9 cellular contexts compared by ENCODE assay signal in genomic region chr2:37195862-37196319, GRCh38. TPM values are rescaled to one million over a fixed set of nuclear protein-coding genes. Genes with fewer than 3 reads are reported as not detected.
A peak's percentile ranks its signal among the peaks of the same experiment; 100 is the strongest.
DNase-seq lines count a peak whose midpoint lies in the region; ATAC-seq, FAIRE-seq and TF ChIP-seq lines count a peak whose summit lies in the region.
"Not testable (repeated sequence)": the region's sequence is repeated elsewhere in the genome, so short reads cannot be mapped to it uniquely, and the experiment has no call there.
"Had no signal": no experiment of that assay in that cellular context is flagged by ENCODE, and none has a peak within 500 bp of the region (broad histone marks: within the 10 kb centered on the region; RNA-seq: fewer than 3 reads in every experiment).

No MANE protein-coding gene starts in this region.

- not testable (repeated sequence) for FAIRE-seq in bronchial epithelial cell (lab: Jason Lieb, UNC)

- H3K36me3 ChIP-seq in bronchial epithelial cell (ENCODE audit: control insufficient read depth, insufficient read depth, low read length); skeletal muscle satellite cell (ENCODE audit: insufficient read depth, low read length): not testable (repeated sequence)
- H3K36me3 ChIP-seq in gastroesophageal sphincter, result peaks cover 0 to 14% of the 10 kb centered on the region in 2 donors
- peaks cover 11% of the 10 kb centered on the region for H3K36me3 ChIP-seq in mesodermal cell (ENCODE audit: control insufficient read depth, insufficient read depth, low read length)

- H3K4me3 Mint-ChIP-seq in activated CD8-positive, alpha-beta T cell treated with anti-CD3 and anti-CD28 coated beads for 36 hours, result peak overlapping the region; percentile 96

- POLR2A ChIA-PET in activated CD8-positive, alpha-beta T cell treated with anti-CD3 and anti-CD28 coated beads for 36 hours (lab: Charles Lee), result not testable (repeated sequence)

- not testable (repeated sequence) for TF ChIP-seq POLR2A in NB4 (IDR thresholded peaks at IDR 0.05; ENCODE audit: extremely low read depth, insufficient read length); gastroesophageal sphincter (IDR thresholded peaks at IDR 0.05)

- not testable (repeated sequence) for TF ChIP-seq EP300 in gastroesophageal sphincter (IDR thresholded peaks at IDR 0.05)

- WGBS in gastroesophageal sphincter (ENCODE audit: low coverage in 1 of 2), 2 donors, result 40 to 72% methylated on average over 4 to 12 of the region's 20 CpGs
- 91 to 96% methylated on average over 16 to 17 of the region's 20 CpGs for WGBS in mesodermal cell (ENCODE audit: insufficient coverage in 2 of 2), 2 experiments

- H3K36me3 Mint-ChIP-seq in activated CD8-positive, alpha-beta T cell treated with anti-CD3 and anti-CD28 coated beads for 36 hours (ENCODE audit: low read depth), result peaks cover 13% of the 10 kb centered on the region

- H3K4me2 ChIP-seq in skeletal muscle satellite cell (ENCODE audit: low read length), result peak overlapping the region; percentile 96

- not testable (repeated sequence) for H3K9me3 ChIP-seq in gastroesophageal sphincter; mesodermal cell (ENCODE audit: control insufficient read depth, low read length); skeletal muscle satellite cell (replicated peaks; ENCODE audit: low read length)

- H3K27me3 Mint-ChIP-seq in activated CD8-positive, alpha-beta T cell treated with anti-CD3 and anti-CD28 coated beads for 36 hours, result not testable (repeated sequence)

- peak overlapping the region; percentile 82 for H3K9ac ChIP-seq in skeletal muscle satellite cell (ENCODE audit: low read depth, low read length)

- H3K4me1 ChIP-seq in gastroesophageal sphincter, result peaks cover 0 to 30% (median 0%) of the 10 kb centered on the region in 3 donors
- not testable (repeated sequence) for H3K4me1 ChIP-seq in mesodermal cell (ENCODE audit: control insufficient read depth, insufficient read depth, low read length, poor library complexity, severe bottlenecking); skeletal muscle satellite cell (ENCODE audit: control insufficient read depth, insufficient read depth, low read length)

- DNase-seq in GM12865 (ENCODE audit: low read depth); NB4 (ENCODE audit: low read depth); activated CD8-positive, alpha-beta T cell treated with anti-CD3 and anti-CD28 coated beads for 36 hours; bronchial epithelial cell (ENCODE audit: low read depth): not testable (repeated sequence)

- H3K27ac Mint-ChIP-seq in activated CD8-positive, alpha-beta T cell treated with anti-CD3 and anti-CD28 coated beads for 36 hours, result peak overlapping the region; percentile 97

- not testable (repeated sequence) for H3K9me3 Mint-ChIP-seq in activated CD8-positive, alpha-beta T cell treated with anti-CD3 and anti-CD28 coated beads for 36 hours

- peaks cover 33% of the 10 kb centered on the region for H3K4me1 Mint-ChIP-seq in activated CD8-positive, alpha-beta T cell treated with anti-CD3 and anti-CD28 coated beads for 36 hours (ENCODE audit: low read depth)

- intact Hi-C loops in activated CD8-positive, alpha-beta T cell treated with anti-CD3 and anti-CD28 coated beads for 36 hours (cut with micrococcal nuclease), result loop anchor here (5.0 kb wide), 1 partner anchor 36 kb away; the partner anchor contains the start of genes CEBPZ and NDUFAF7

- H3K27ac ChIP-seq in gastroesophageal sphincter, result peak overlapping the region; percentile 57 to 95 (median 92)
- not testable (repeated sequence) for H3K27ac ChIP-seq in mesodermal cell (ENCODE audit: low read depth, low read length, severe bottlenecking)

- H3K27me3 ChIP-seq in bronchial epithelial cell (ENCODE audit: control insufficient read depth, insufficient read depth, low read length); gastroesophageal sphincter; skeletal muscle satellite cell (ENCODE audit: control insufficient read depth, insufficient read depth, low read length): not testable (repeated sequence)

- peak; percentile 17 for ATAC-seq in activated CD8-positive, alpha-beta T cell treated with anti-CD3 and anti-CD28 coated beads for 36 hours
- ATAC-seq in gastroesophageal sphincter, result peak; percentile 15

- CTCF ChIA-PET in activated CD8-positive, alpha-beta T cell treated with anti-CD3 and anti-CD28 coated beads for 36 hours (lab: Charles Lee), result interaction anchor here (1.1 to 1.4 kb wide), 2 partner anchors 28 to 43 kb away, joined by 3 to 4 read pairs; no protein-coding TSS in a partner anchor

- TF ChIP-seq CTCF in GM12865 (IDR thresholded peaks at IDR 0.05; ENCODE audit: insufficient read depth, low read depth, low read length, missing control alignments); NB4 (IDR thresholded peaks at IDR 0.05; ENCODE audit: low read depth, low read length); activated CD8-positive, alpha-beta T cell treated with anti-CD3 and anti-CD28 coated beads for 36 hours (IDR thresholded peaks at IDR 0.05); bronchial epithelial cell (IDR thresholded peaks at IDR 0.05; ENCODE audit: insufficient read depth, low read length, severe bottlenecking); gastroesophageal sphincter (IDR thresholded peaks at IDR 0.05): not testable (repeated sequence)

- peak overlapping the region; percentile 98 for H3K4me3 ChIP-seq in GM12865 (ENCODE audit: low read depth, low read length)
- H3K4me3 ChIP-seq in NB4 (ENCODE audit: low read depth, low read length), result peak overlapping the region; percentile 78
- peak overlapping the region; percentile 68 for H3K4me3 ChIP-seq in bronchial epithelial cell (ENCODE audit: low read depth, low read length)
- peak overlapping the region; percentile 87 to 91 for H3K4me3 ChIP-seq in gastroesophageal sphincter
- H3K4me3 ChIP-seq in mesodermal cell (ENCODE audit: extremely low read depth, insufficient read depth, low read length, poor library complexity, severe bottlenecking), result peak overlapping the region; percentile 46
- H3K4me3 ChIP-seq in skeletal muscle satellite cell (ENCODE audit: low read length), result peak overlapping the region; percentile 85

RNA-seq across cellular contexts. Expression of gene CEBPZOS, which starts 0.4 kb away (rescaled TPM):
- total RNA-seq in activated CD8-positive, alpha-beta T cell treated with anti-CD3 and anti-CD28 coated beads for 36 hours, result 10 to 100 TPM; 43.7 to 48.4 TPM
- 7.6 and 16.3 TPM in 2 replicates for total RNA-seq in bronchial epithelial cell
- total RNA-seq in gastroesophageal sphincter, result 10 to 100 TPM; 21.0 to 37.4 (median 28.7) TPM
- polyA plus RNA-seq in mesodermal cell (2013, experiment 1 of 2), result 4.5 TPM
- polyA plus RNA-seq in mesodermal cell (2013, experiment 2 of 2), result 6.0 TPM
- 16.8 and 18.5 TPM in 2 replicates for total RNA-seq in skeletal muscle satellite cell (2012; rRNA removed)

RNA-seq across cellular contexts. Expression of gene SULT6B1, which starts 7.4 kb away (rescaled TPM):
- total RNA-seq in activated CD8-positive, alpha-beta T cell treated with anti-CD3 and anti-CD28 coated beads for 36 hours, result not detected
- total RNA-seq in bronchial epithelial cell (not detected in 2 replicates), gastroesophageal sphincter (not detected)
- not detected for polyA plus RNA-seq in mesodermal cell (2013, experiment 1 of 2)
- polyA plus RNA-seq in mesodermal cell (2013, experiment 2 of 2), result not detected
- total RNA-seq in skeletal muscle satellite cell (2012; rRNA removed), result not detected in 2 replicates
- total RNA-seq: left colon, RPMI7951 had no signal

RNA-seq across cellular contexts. Expression of gene CEBPZ, which starts 35.5 kb away (rescaled TPM):
- 10 to 100 TPM; 69.2 to 78.6 TPM for total RNA-seq in activated CD8-positive, alpha-beta T cell treated with anti-CD3 and anti-CD28 coated beads for 36 hours
- total RNA-seq in bronchial epithelial cell, result 53.5 and 62.9 TPM in 2 replicates
- 10 to 100 TPM; 22.1 to 48.9 (median 41.8) TPM for total RNA-seq in gastroesophageal sphincter
- polyA plus RNA-seq in mesodermal cell (2013, experiment 1 of 2), result 32.7 TPM
- 35.8 TPM for polyA plus RNA-seq in mesodermal cell (2013, experiment 2 of 2)
- total RNA-seq in skeletal muscle satellite cell (2012; rRNA removed), result 46.1 and 62.4 TPM in 2 replicates

RNA-seq across cellular contexts. Expression of gene NDUFAF7, which starts 35.6 kb away (rescaled TPM):
- total RNA-seq in activated CD8-positive, alpha-beta T cell treated with anti-CD3 and anti-CD28 coated beads for 36 hours, result 10 to 100 TPM; 18.4 to 22.5 TPM
- total RNA-seq in bronchial epithelial cell (15.5 and 17.9 TPM in 2 replicates), gastroesophageal sphincter (10 to 100 TPM; 18.1 to 23.2 (median 19.4) TPM)
- 17.7 TPM for polyA plus RNA-seq in mesodermal cell (2013, experiment 1 of 2)
- 17.1 TPM for polyA plus RNA-seq in mesodermal cell (2013, experiment 2 of 2)
- 11.4 and 11.7 TPM in 2 replicates for total RNA-seq in skeletal muscle satellite cell (2012; rRNA removed)

RNA-seq across cellular contexts. Expression of gene EIF2AK2, which starts 39.1 kb away (rescaled TPM):
- total RNA-seq in activated CD8-positive, alpha-beta T cell treated with anti-CD3 and anti-CD28 coated beads for 36 hours, result 10 to 100 TPM; 43.1 to 49.3 TPM
- total RNA-seq in bronchial epithelial cell, result 10.5 and 11.1 TPM in 2 replicates
- total RNA-seq in gastroesophageal sphincter, result 10 to 100 TPM; 25.3 to 33.2 (median 29.9) TPM
- 16.8 TPM for polyA plus RNA-seq in mesodermal cell (2013, experiment 1 of 2)
- polyA plus RNA-seq in mesodermal cell (2013, experiment 2 of 2), result 23.2 TPM
- 23.2 and 26.9 TPM in 2 replicates for total RNA-seq in skeletal muscle satellite cell (2012; rRNA removed)

Comparison
In these comparisons a context has a peak if more than half of its experiments do, and no peak if none do; other contexts are left out.
1. H3K4me3 ChIP-seq: peak in every context shown above with its lines; median percentile 98 in GM12865; 89 in gastroesophageal sphincter; 85 in skeletal muscle satellite cell; 78 in NB4; 68 in bronchial epithelial cell; 46 in mesodermal cell.